In the genomic region with DNA sequence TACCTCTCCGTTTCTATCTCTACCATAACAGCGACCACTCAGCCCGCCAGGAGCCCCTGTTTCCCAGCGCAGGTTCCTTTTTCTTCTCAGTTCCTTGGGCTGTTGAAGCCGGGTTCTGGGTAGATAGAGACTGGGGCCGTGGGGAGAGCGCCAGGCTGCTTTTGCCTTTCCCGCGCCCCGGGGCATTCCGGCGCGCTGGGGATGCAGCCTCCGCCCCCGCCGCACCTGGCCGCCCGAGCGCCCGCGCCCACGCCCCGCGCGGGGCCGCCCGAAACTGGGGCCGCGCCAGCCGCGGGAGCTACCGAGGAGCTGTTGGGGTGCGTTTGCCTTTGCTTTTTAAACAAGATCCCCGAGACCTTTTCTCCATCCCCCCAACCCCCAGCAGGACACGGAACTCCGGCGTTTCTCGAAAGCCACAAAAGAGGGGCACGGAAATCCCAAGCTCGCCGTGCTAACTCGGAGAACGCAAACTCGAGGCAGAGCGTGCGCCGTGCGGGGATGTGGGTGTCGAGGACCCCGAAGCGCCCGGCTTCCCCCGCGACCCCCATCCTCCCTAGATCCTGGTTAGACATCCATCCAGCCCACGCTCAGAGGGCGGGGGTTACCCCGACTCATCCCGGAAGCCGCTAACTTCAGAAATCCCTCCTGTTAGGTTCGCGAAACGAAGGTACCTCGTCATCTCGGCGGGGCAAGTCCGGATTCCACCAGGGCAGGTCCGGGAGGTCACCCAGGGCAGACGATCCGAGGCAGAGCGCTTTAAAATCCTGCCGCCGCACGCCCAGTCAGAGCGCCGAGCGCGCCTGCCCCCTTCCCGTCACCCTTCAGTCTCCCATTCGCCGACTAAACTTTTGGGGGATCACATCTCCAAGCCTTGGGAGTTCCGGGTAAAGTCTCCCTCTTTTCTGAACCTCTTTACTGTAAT, we compare ENCODE assay signal across 8 cellular contexts.
A peak's percentile ranks its signal among the peaks of the same experiment; 100 is the strongest.
DNase-seq lines count a peak whose midpoint lies in the region; ATAC-seq and TF ChIP-seq lines count a peak whose summit lies in the region.

No MANE protein-coding gene starts in this region.

- H3K4me3 ChIP-seq in GM06990 (replicated peaks; ENCODE audit: low read depth, low read length) (peak overlapping the region; percentile 50), astrocyte of the cerebellum (ENCODE audit: low read depth, low read length) (peak overlapping the region; percentile 70)

- in situ Hi-C loops in KBM-7 (cut with MboI; ENCODE audit: low pct_unique_long_range_greater_than_20kb, low sequenced_read_pairs): no loop called here
- in situ Hi-C loops in astrocyte of the cerebellum (cut with HindIII; ENCODE audit: low sequenced_read_pairs): no loop called here

- DNase-seq in GM06990 (ENCODE audit: extremely low read depth, insufficient read length): peak; percentile 34
- DNase-seq in KBM-7: peak; percentile 4
- DNase-seq in astrocyte of the cerebellum (ENCODE audit: low read depth): no peak
- peak; percentile 16 for DNase-seq in kidney tubule cell (ENCODE audit: low spot score)
- peak; percentile 25 to 28 for DNase-seq in stimulated activated naive CD8-positive, alpha-beta T cell treated with anti-CD3 and anti-CD28 coated beads, Interleukin-15, amount 100 ng/mL, for 72 hours
- no peak for DNase-seq in cortex of kidney (lab: John Stamatoyannopoulos, UW)
- no peak for DNase-seq in NCI-H187 treated with DMSO at 0.1 percent for 48 hours (lab: John Stamatoyannopoulos, UW)

- peak; percentile 39 for ATAC-seq in stimulated activated naive CD8-positive, alpha-beta T cell treated with anti-CD3 and anti-CD28 coated beads, Interleukin-15, amount 100 ng/mL, for 72 hours
- no peak for ATAC-seq in HG03469 (IDR thresholded peaks at IDR 0.05; ENCODE audit: unreplicated experiment)

- H3K9me3 Mint-ChIP-seq in stimulated activated naive CD8-positive, alpha-beta T cell treated with anti-CD3 and anti-CD28 coated beads, Interleukin-15, amount 100 ng/mL, for 72 hours: no peaks in the 10 kb centered on the region

- H3K4me3 Mint-ChIP-seq in stimulated activated naive CD8-positive, alpha-beta T cell treated with anti-CD3 and anti-CD28 coated beads, Interleukin-15, amount 100 ng/mL, for 72 hours: peak overlapping the region; percentile 80 to 94

- TF ChIP-seq CTCF in GM06990 (IDR thresholded peaks at IDR 0.05; ENCODE audit: insufficient read depth, low read length, poor library complexity, severe bottlenecking): no peak
- TF ChIP-seq CTCF in astrocyte of the cerebellum (IDR thresholded peaks at IDR 0.05; ENCODE audit: low read depth, low read length, missing control alignments): no peak

- H3K27me3 Mint-ChIP-seq in stimulated activated naive CD8-positive, alpha-beta T cell treated with anti-CD3 and anti-CD28 coated beads, Interleukin-15, amount 100 ng/mL, for 72 hours: peaks cover 92% of the 10 kb centered on the region

- H3K27me3 ChIP-seq in GM06990 (replicated peaks; ENCODE audit: control insufficient read depth, insufficient read depth, low read length): peaks cover 6% of the 10 kb centered on the region

- no peak overlapping the region for H3K27ac Mint-ChIP-seq in stimulated activated naive CD8-positive, alpha-beta T cell treated with anti-CD3 and anti-CD28 coated beads, Interleukin-15, amount 100 ng/mL, for 72 hours

- H3K4me1 Mint-ChIP-seq in stimulated activated naive CD8-positive, alpha-beta T cell treated with anti-CD3 and anti-CD28 coated beads, Interleukin-15, amount 100 ng/mL, for 72 hours: peaks cover 20% of the 10 kb centered on the region

- H3K36me3 ChIP-seq in GM06990 (ENCODE audit: control insufficient read depth, insufficient read depth, low read length): no peaks in the 10 kb centered on the region

Comparison
In these comparisons a context has a peak if more than half of its experiments do, and no peak if none do; other contexts are left out.
1. DNase-seq: peak in GM06990 (single experiment), KBM-7 (single experiment), kidney tubule cell (single experiment) and stimulated activated naive CD8-positive, alpha-beta T cell treated with anti-CD3 and anti-CD28 coated beads, Interleukin-15, amount 100 ng/mL, for 72 hours (2 of 2); none in astrocyte of the cerebellum (single experiment), cortex of kidney (single experiment) and NCI-H187 treated with DMSO at 0.1 percent for 48 hours (single experiment).